In genomic region chr2:27889774-27890145, GRCh38 we compare ENCODE assay signal across 8 cellular contexts. TPM values are rescaled to one million over a fixed set of nuclear protein-coding genes. Genes with fewer than 3 reads are reported as not detected.
A peak's percentile ranks its signal among the peaks of the same experiment; 100 is the strongest.
DNase-seq lines count a peak whose midpoint lies in the region; ATAC-seq, FAIRE-seq and TF ChIP-seq lines count a peak whose summit lies in the region.

No MANE protein-coding gene starts in this region.

- H2AFZ ChIP-seq in neural cell (ENCODE audit: low read depth, low read length) = peak overlapping the region; percentile 86

- H3K27me3 Mint-ChIP-seq in endothelial cell (ENCODE audit: unreplicated experiment) = peaks cover 2% of the 10 kb centered on the region

- peak overlapping the region; percentile 91 for H3K4me3 ChIP-seq in neural cell (ENCODE audit: low read length)

- DNase-seq in NCI-H82 (lab: John Stamatoyannopoulos, UW) = peak; percentile 32
- DNase-seq in NCI-H82 treated with DMSO at 0.1 percent for 48 hours (lab: John Stamatoyannopoulos, UW; ENCODE audit: unreplicated experiment) = no peak
- DNase-seq in RCC 7860 (ENCODE audit: low spot score) = peak; percentile 55
- DNase-seq in endothelial cell (ENCODE audit: low spot score) = no peak
- no peak for DNase-seq in NCI-H2081 (lab: John Stamatoyannopoulos, UW)
- DNase-seq in DMS79 (lab: John Stamatoyannopoulos, UW) = no peak

- H3K4me1 Mint-ChIP-seq in endothelial cell (ENCODE audit: unreplicated experiment) = peaks cover 21% of the 10 kb centered on the region

- FAIRE-seq in RCC 7860 (lab: Jason Lieb, UNC) = no peak

- no peaks in the 10 kb centered on the region for H3K9me3 ChIP-seq in neural cell (ENCODE audit: low read length)

- no peaks in the 10 kb centered on the region for H3K9me2 ChIP-seq in neural cell (ENCODE audit: insufficient read depth, low read length)

- peak overlapping the region; percentile 98 for H3K4me3 Mint-ChIP-seq in endothelial cell (ENCODE audit: unreplicated experiment)

- peak overlapping the region; percentile 98 for H3K27ac ChIP-seq in neural cell (ENCODE audit: low read length)

- no peaks in the 10 kb centered on the region for H3K36me3 ChIP-seq in neural cell (ENCODE audit: insufficient read depth, low read length)

- no peak for TF ChIP-seq EP300 in neural cell (conservative IDR thresholded peaks at IDR 0.05; ENCODE audit: poor library complexity, severe bottlenecking)

- H3K9ac ChIP-seq in neural cell (ENCODE audit: low read length) = peak overlapping the region; percentile 86

- peak overlapping the region; percentile 83 for H3K4me2 ChIP-seq in neural cell (ENCODE audit: low read length)

- H3K36me3 Mint-ChIP-seq in endothelial cell (ENCODE audit: low read depth, unreplicated experiment) = no peaks in the 10 kb centered on the region

- TF ChIP-seq RAD21 in neural cell (conservative IDR thresholded peaks at IDR 0.05) = no peak

- peaks cover 12% of the 10 kb centered on the region for H3K79me2 ChIP-seq in neural cell (replicated peaks; ENCODE audit: insufficient read depth, low read length)

- TF ChIP-seq CTCF in endothelial cell (IDR thresholded peaks at IDR 0.05; ENCODE audit: unreplicated experiment) = no peak
- TF ChIP-seq CTCF in neural cell (IDR thresholded peaks at IDR 0.05; ENCODE audit: poor library complexity, severe bottlenecking) = no peak

- H3K27ac Mint-ChIP-seq in endothelial cell (ENCODE audit: unreplicated experiment) = peak overlapping the region; percentile 94

- no peaks in the 10 kb centered on the region for H3F3A ChIP-seq in neural cell (ENCODE audit: insufficient read depth, low read length, poor library complexity, severe bottlenecking)

- H3K27me3 ChIP-seq in neural cell (ENCODE audit: insufficient read depth, low read depth, low read length) = no peaks in the 10 kb centered on the region

- no peak for ATAC-seq in GM18873 (IDR thresholded peaks at IDR 0.05; ENCODE audit: low FRiP score, unreplicated experiment)

- H4K20me1 ChIP-seq in neural cell (ENCODE audit: insufficient read depth) = no peaks in the 10 kb centered on the region

- H3K9me3 Mint-ChIP-seq in endothelial cell (ENCODE audit: unreplicated experiment) = no peaks in the 10 kb centered on the region

TF ChIP-seq in neural cell, 6 proteins besides CTCF, POLR2A, EP300 and RAD21:
- TF ChIP-seq TAF1 (IDR thresholded peaks at IDR 0.05; ENCODE audit: low read depth) (no peak), POLR2AphosphoS5 (IDR thresholded peaks at IDR 0.05) (no peak)
TF ChIP-seq in neural cell: peak in this region for 0.

RNA-seq across cellular contexts. Expression of gene RBKS, which starts 0.4 kb away (rescaled TPM):
- total RNA-seq in endothelial cell (ENCODE audit: unreplicated experiment) = 2.0 TPM
- 4.0 and 5.4 TPM in 2 replicates for polyA plus RNA-seq in neural cell
- 3.7 and 4.9 TPM in 2 replicates for polyA minus RNA-seq in neural cell

RNA-seq across cellular contexts. Expression of gene BABAM2, which starts 0.8 kb away (rescaled TPM):
- 40.2 TPM for total RNA-seq in endothelial cell (ENCODE audit: unreplicated experiment)
- 15.3 and 15.7 TPM in 2 replicates for polyA plus RNA-seq in neural cell
- 22.4 and 25.6 TPM in 2 replicates for polyA minus RNA-seq in neural cell

Comparison
In these comparisons a context has a peak if more than half of its experiments do, and no peak if none do; other contexts are left out.
1. DNase-seq: peak in NCI-H82 (single experiment) and RCC 7860 (single experiment); none in NCI-H82 treated with DMSO at 0.1 percent for 48 hours (single experiment), endothelial cell (single experiment), NCI-H2081 (0 of 2) and DMS79 (single experiment).